Comparison of ENCODE assay signal across 1 cellular context in genomic region chr7:1240296-1240820, GRCh38.
TF ChIP-seq lines count a peak whose summit lies in the region.

No MANE protein-coding gene starts in this region.

TF ChIP-seq in endothelial cell of umbilical vein, 7 proteins besides CTCF, POLR2A, EP300 and RAD21:
- TF ChIP-seq FOS (IDR thresholded peaks at IDR 0.05; ENCODE audit: borderline replicate concordance, insufficient read depth, low read length) (no peak), EZH2 (IDR thresholded peaks at IDR 0.05; ENCODE audit: borderline replicate concordance, low read depth, low read length, severe bottlenecking) (peak; percentile 70)
